In the genomic region with DNA sequence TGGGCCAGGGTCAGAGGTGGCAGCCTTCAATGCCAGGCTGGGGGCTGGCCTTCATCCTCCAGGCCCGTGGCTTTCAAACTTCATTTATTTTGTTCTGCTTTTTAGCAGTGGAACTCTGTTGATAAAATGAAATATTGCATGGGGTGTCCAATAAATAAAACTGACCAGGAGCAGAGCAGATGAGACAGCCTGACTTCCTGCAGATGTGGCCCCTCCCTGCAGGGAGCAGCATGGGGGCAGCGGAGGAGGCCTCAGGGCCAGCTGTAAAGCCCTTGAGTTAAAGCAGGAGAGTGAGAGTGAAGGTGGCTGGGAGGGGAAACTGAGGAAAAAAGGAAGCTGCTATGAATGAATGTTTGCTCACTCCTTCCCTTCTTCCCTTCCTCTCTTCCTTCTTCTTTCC, we compare ENCODE assay signal across 25 cellular contexts.
"Had no signal": no experiment of that assay in that cellular context is flagged by ENCODE, and none has a peak within 500 bp of the region (broad histone marks: within the 10 kb centered on the region; RNA-seq: fewer than 3 reads in every experiment).

No MANE protein-coding gene starts in this region.

- H3K9me3 ChIP-seq: esophagus muscularis mucosa, gastrocnemius medialis had no signal

- H3K27me3 ChIP-seq: brain microvascular endothelial cell, esophagus muscularis mucosa, gastrocnemius medialis had no signal

- H3K27ac ChIP-seq: brain microvascular endothelial cell, coronary artery, esophagus muscularis mucosa, foreskin keratinocyte, gastrocnemius medialis had no signal

- H3K36me3 Mint-ChIP-seq: activated CD4-positive, alpha-beta memory T cell treated with anti-CD3 and anti-CD28 coated beads for 36 hours; activated CD8-positive, alpha-beta memory T cell treated with anti-CD3 and anti-CD28 coated beads, Interleukin-2, amount 10 ng/mL, durations not matched to agents 7 days and 5 days; activated naive CD4-positive, alpha-beta T cell treated with anti-CD3 and anti-CD28 coated beads, Interleukin-2, amount 10 ng/mL, durations not matched to agents 7 days and 5 days; activated naive CD8-positive, alpha-beta T cell treated with anti-CD3 and anti-CD28 coated beads, Interleukin-2, amount 10 ng/mL, durations not matched to agents 7 days and 5 days had no signal

- H3K9me3 Mint-ChIP-seq: activated CD4-positive, alpha-beta memory T cell treated with anti-CD3 and anti-CD28 coated beads for 36 hours; activated naive CD4-positive, alpha-beta T cell treated with anti-CD3 and anti-CD28 coated beads, Interleukin-2, amount 10 ng/mL, durations not matched to agents 7 days and 5 days; activated naive CD8-positive, alpha-beta T cell treated with anti-CD3 and anti-CD28 coated beads, Interleukin-2, amount 10 ng/mL, durations not matched to agents 7 days and 5 days; activated T-cell treated with anti-CD3 and anti-CD28 coated beads, Interleukin-2, amount 50 U/mL, for 72 hours; central memory CD8-positive, alpha-beta T cell; effector memory CD8-positive, alpha-beta T cell had no signal

- H3K27ac Mint-ChIP-seq: activated CD4-positive, alpha-beta memory T cell treated with anti-CD3 and anti-CD28 coated beads for 36 hours; activated CD4-positive, alpha-beta T cell treated with anti-CD3 and anti-CD28 coated beads, Interleukin-2, amount 10 ng/mL, durations not matched to agents 24 days and 14 days; activated CD8-positive, alpha-beta memory T cell treated with anti-CD3 and anti-CD28 coated beads, Interleukin-2, amount 10 ng/mL, durations not matched to agents 7 days and 5 days; activated CD8-positive, alpha-beta T cell treated with anti-CD3 and anti-CD28 coated beads, Interleukin-2, amount 10 ng/mL, durations not matched to agents 7 days and 5 days; activated naive CD4-positive, alpha-beta T cell treated with anti-CD3 and anti-CD28 coated beads, Interleukin-2, amount 10 ng/mL, durations not matched to agents 7 days and 5 days; activated naive CD8-positive, alpha-beta T cell treated with anti-CD3 and anti-CD28 coated beads, Interleukin-2, amount 10 ng/mL, durations not matched to agents 7 days and 5 days; activated T-cell treated with anti-CD3 and anti-CD28 coated beads, Interleukin-2, amount 50 U/mL, for 72 hours; effector memory CD8-positive, alpha-beta T cell had no signal

- H3K4me3 Mint-ChIP-seq: activated CD4-positive, alpha-beta memory T cell treated with anti-CD3 and anti-CD28 coated beads for 36 hours; activated CD4-positive, alpha-beta T cell treated with anti-CD3 and anti-CD28 coated beads for 36 hours; activated CD4-positive, alpha-beta T cell treated with anti-CD3 and anti-CD28 coated beads, Interleukin-2, amount 10 ng/mL, durations not matched to agents 24 days and 14 days; activated CD8-positive, alpha-beta memory T cell treated with anti-CD3 and anti-CD28 coated beads, Interleukin-2, amount 10 ng/mL, durations not matched to agents 7 days and 5 days; activated CD8-positive, alpha-beta T cell treated with anti-CD3 and anti-CD28 coated beads, Interleukin-2, amount 10 ng/mL, durations not matched to agents 7 days and 5 days; activated naive CD4-positive, alpha-beta T cell treated with anti-CD3 and anti-CD28 coated beads, Interleukin-2, amount 10 ng/mL, durations not matched to agents 7 days and 5 days; activated naive CD8-positive, alpha-beta T cell treated with anti-CD3 and anti-CD28 coated beads, Interleukin-2, amount 10 ng/mL, durations not matched to agents 7 days and 5 days; activated T-cell treated with anti-CD3 and anti-CD28 coated beads, Interleukin-2, amount 50 U/mL, for 72 hours; central memory CD8-positive, alpha-beta T cell; effector memory CD8-positive, alpha-beta T cell had no signal

- H3K4me3 ChIP-seq: coronary artery, esophagus muscularis mucosa, gastrocnemius medialis had no signal

- DNase-seq: activated CD4-positive, alpha-beta memory T cell treated with anti-CD3 and anti-CD28 coated beads for 36 hours; activated CD4-positive, alpha-beta T cell treated with anti-CD3 and anti-CD28 coated beads for 36 hours; activated CD4-positive, alpha-beta T cell treated with anti-CD3 and anti-CD28 coated beads, Interleukin-2, amount 10 ng/mL, durations not matched to agents 24 days and 14 days; activated CD4-positive, CD25-positive, alpha-beta regulatory T cell; activated CD4-positive, CD25-positive, alpha-beta regulatory T cell treated with anti-CD3 and anti-CD28 coated beads, Interleukin-2, amount 50 U/mL, for 72 hours; activated CD8-positive, alpha-beta memory T cell treated with anti-CD3 and anti-CD28 coated beads, Interleukin-2, amount 10 ng/mL, durations not matched to agents 7 days and 5 days; activated CD8-positive, alpha-beta memory T cell treated with anti-CD3 and anti-CD28 coated beads, Interleukin-2, amount 50 U/mL, for 4 hours; activated CD8-positive, alpha-beta T cell treated with anti-CD3 and anti-CD28 coated beads, Interleukin-2, amount 10 ng/mL, durations not matched to agents 7 days and 5 days; activated gamma-delta T cell; activated naive CD4-positive, alpha-beta T cell; activated naive CD4-positive, alpha-beta T cell treated with anti-CD3 and anti-CD28 coated beads, Interleukin-2, amount 10 ng/mL, durations not matched to agents 7 days and 5 days; activated naive CD8-positive, alpha-beta T cell treated with anti-CD3 and anti-CD28 coated beads, Interleukin-2, amount 10 ng/mL, durations not matched to agents 7 days and 5 days; activated T-cell treated with anti-CD3 and anti-CD28 coated beads, Interleukin-2, amount 50 U/mL, for 1 hour; activated T-cell treated with anti-CD3 and anti-CD28 coated beads, Interleukin-2, amount 50 U/mL, for 72 hours; brain microvascular endothelial cell; dermis blood vessel endothelial cell; effector CD4-positive, alpha-beta T cell; effector memory CD8-positive, alpha-beta T cell; erythroblast; foreskin keratinocyte; gastrocnemius medialis; T-helper 2 cell had no signal

- H3K4me1 Mint-ChIP-seq: activated CD8-positive, alpha-beta memory T cell treated with anti-CD3 and anti-CD28 coated beads, Interleukin-2, amount 10 ng/mL, durations not matched to agents 7 days and 5 days; activated naive CD4-positive, alpha-beta T cell treated with anti-CD3 and anti-CD28 coated beads, Interleukin-2, amount 10 ng/mL, durations not matched to agents 7 days and 5 days; central memory CD8-positive, alpha-beta T cell had no signal

- H3K27me3 Mint-ChIP-seq: activated CD4-positive, alpha-beta T cell treated with anti-CD3 and anti-CD28 coated beads for 36 hours; activated CD4-positive, alpha-beta T cell treated with anti-CD3 and anti-CD28 coated beads, Interleukin-2, amount 10 ng/mL, durations not matched to agents 24 days and 14 days; activated naive CD8-positive, alpha-beta T cell treated with anti-CD3 and anti-CD28 coated beads, Interleukin-2, amount 10 ng/mL, durations not matched to agents 7 days and 5 days had no signal

- H3K36me3 ChIP-seq: brain microvascular endothelial cell, esophagus muscularis mucosa, gastrocnemius medialis had no signal

- H3K4me1 ChIP-seq: esophagus muscularis mucosa, foreskin keratinocyte, gastrocnemius medialis had no signal
